Comparison of ENCODE assay signal across 1 cellular context in genomic region chr18:35478520-35479435, GRCh38.
TF ChIP-seq lines count a peak whose summit lies in the region.

No MANE protein-coding gene starts in this region.

TF ChIP-seq in K562, 482 proteins besides CTCF, POLR2A, EP300 and RAD21 (continued from another document):
- TF ChIP-seq PRDM10 (IDR thresholded peaks at IDR 0.05; ENCODE audit: partially characterized antibody) (peak; percentile 8), RCOR1 (IDR thresholded peaks at IDR 0.05; ENCODE audit: borderline replicate concordance in 1 of 2, low read depth in 2 of 2, low read length in 2 of 2) (no peak), FOSL1 (tag; conservative IDR thresholded peaks at IDR 0.05) (peak; percentile 95), PHF8 (IDR thresholded peaks at IDR 0.05; ENCODE audit: borderline replicate concordance, low read length) (0 out of 2 replicates have a peak, but pooled peaks have one; percentile 10), RFX1 (IDR thresholded peaks at IDR 0.05) (peak; percentile 45), HDGF (IDR thresholded peaks at IDR 0.05) (no peak)
